24 cellular contexts compared by ENCODE assay signal in the genomic region with DNA sequence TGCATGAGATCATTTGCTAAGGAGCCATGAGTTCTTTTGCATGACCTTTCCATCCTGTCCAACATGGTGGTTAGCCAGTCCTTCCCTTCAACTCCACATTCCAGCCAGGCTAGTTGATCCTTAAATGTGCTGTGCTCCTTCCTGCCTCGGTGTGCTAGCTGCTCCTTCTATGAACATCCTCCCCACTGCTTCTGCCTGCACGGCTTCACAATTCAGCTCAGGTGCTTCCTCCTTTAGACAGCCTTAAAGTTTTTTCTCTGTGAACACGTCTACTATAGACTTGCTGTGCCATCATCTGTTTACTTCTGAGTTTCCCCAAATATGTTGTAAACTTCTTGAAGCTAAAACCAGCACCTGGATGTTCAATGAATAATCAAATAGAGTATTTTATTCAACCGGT.
DNase-seq lines count a peak whose midpoint lies in the region; ATAC-seq, FAIRE-seq and TF ChIP-seq lines count a peak whose summit lies in the region.
"Had no signal": no experiment of that assay in that cellular context is flagged by ENCODE, and none has a peak within 500 bp of the region (broad histone marks: within the 10 kb centered on the region; RNA-seq: fewer than 3 reads in every experiment).

No MANE protein-coding gene starts in this region.

- no peaks in the 10 kb centered on the region for H3K27me3 Mint-ChIP-seq in activated T-cell treated with anti-CD3 and anti-CD28 coated beads, Interleukin-2, amount 50 U/mL, for 72 hours (ENCODE audit: low read depth)
- H3K27me3 Mint-ChIP-seq in activated T-cell treated with anti-CD3 and anti-CD28 coated beads, Interleukin-2, amount 50 U/mL, for 4 hours (ENCODE audit: low read depth), result peaks cover 5% of the 10 kb centered on the region
- no peaks in the 10 kb centered on the region for H3K27me3 Mint-ChIP-seq in CD8-positive, alpha-beta T cell (ENCODE audit: low read depth)
- no peaks in the 10 kb centered on the region for H3K27me3 Mint-ChIP-seq in activated CD8-positive, alpha-beta T cell treated with anti-CD3 and anti-CD28 coated beads, Interleukin-2, amount 10 ng/mL, durations not matched to agents 7 days and 5 days (ENCODE audit: low read depth)
- no peaks in the 10 kb centered on the region for H3K27me3 Mint-ChIP-seq in naive thymus-derived CD8-positive, alpha-beta T cell
- peaks cover 8% of the 10 kb centered on the region for H3K27me3 Mint-ChIP-seq in nephron progenitor cell (ENCODE audit: low read depth, poor library complexity)

- no peak overlapping the region for H3K27ac ChIP-seq in CD8-positive, alpha-beta T cell (ENCODE audit: low read depth, low read length)
- H3K27ac ChIP-seq: PC-9 had no signal

- DNase-seq in activated T-cell treated with anti-CD3 and anti-CD28 coated beads, Interleukin-2, amount 50 U/mL, for 72 hours, result no peak
- no peak for DNase-seq in activated T-cell treated with anti-CD3 and anti-CD28 coated beads, Interleukin-2, amount 50 U/mL, for 4 hours
- DNase-seq in CD8-positive, alpha-beta T cell, result no peak
- DNase-seq in activated CD8-positive, alpha-beta T cell treated with anti-CD3 and anti-CD28 coated beads, Interleukin-2, amount 10 ng/mL, durations not matched to agents 7 days and 5 days, result no peak
- DNase-seq in naive thymus-derived CD8-positive, alpha-beta T cell, result peak in 2 of 10 donors; percentile 27
- no peak for DNase-seq in nephron progenitor cell
- DNase-seq in GM19239 (ENCODE audit: insufficient read length, low spot score), result no peak
- DNase-seq: CD8-positive, alpha-beta memory T cell; DMS79; IMR-90; Karpas-422; MG63; NCI-H1092; NCI-H2081 treated with DMSO at 0.1 percent for 48 hours; NCI-H510A treated with DMSO at 0.1 percent for 48 hours; NCI-H82; PC-9 had no signal

- H3K36me3 Mint-ChIP-seq in activated T-cell treated with anti-CD3 and anti-CD28 coated beads, Interleukin-2, amount 50 U/mL, for 72 hours (ENCODE audit: insufficient read depth in 2 of 2), result no peaks in the 10 kb centered on the region
- H3K36me3 Mint-ChIP-seq in activated T-cell treated with anti-CD3 and anti-CD28 coated beads, Interleukin-2, amount 50 U/mL, for 4 hours (ENCODE audit: insufficient read depth), result no peaks in the 10 kb centered on the region
- H3K36me3 Mint-ChIP-seq in CD8-positive, alpha-beta T cell, result peaks cover 7% of the 10 kb centered on the region
- peaks cover under 1% of the 10 kb centered on the region for H3K36me3 Mint-ChIP-seq in activated CD8-positive, alpha-beta T cell treated with anti-CD3 and anti-CD28 coated beads, Interleukin-2, amount 10 ng/mL, durations not matched to agents 7 days and 5 days (ENCODE audit: low read depth)
- H3K36me3 Mint-ChIP-seq in naive thymus-derived CD8-positive, alpha-beta T cell, result peaks cover 0 to 10% (median 0%) of the 10 kb centered on the region in 3 donors
- H3K36me3 Mint-ChIP-seq in nephron progenitor cell (ENCODE audit: low read depth), result no peaks in the 10 kb centered on the region
- H3K36me3 Mint-ChIP-seq: CD8-positive, alpha-beta memory T cell had no signal

- no peak overlapping the region for H3K4me3 ChIP-seq in CD8-positive, alpha-beta T cell (ENCODE audit: low read depth, low read length)
- H3K4me3 ChIP-seq: GM23338, MG63, PC-9 had no signal

- POLR2A ChIA-PET in CD8-positive, alpha-beta T cell (lab: Charles Lee), result interaction anchor here (1.4 kb wide), 1 partner anchor 50 kb away, joined by 3 read pairs; no protein-coding TSS in a partner anchor
- POLR2A ChIA-PET in activated CD8-positive, alpha-beta T cell treated with anti-CD3 and anti-CD28 coated beads, Interleukin-2, amount 10 ng/mL, durations not matched to agents 7 days and 5 days (lab: Charles Lee), result no interaction called here
- POLR2A ChIA-PET in naive thymus-derived CD8-positive, alpha-beta T cell (lab: Charles Lee), result no interaction called here

- peaks cover 15% of the 10 kb centered on the region for H3K4me1 ChIP-seq in CD8-positive, alpha-beta T cell (ENCODE audit: insufficient read depth, low read length)

- no peak for ATAC-seq in activated T-cell treated with anti-CD3 and anti-CD28 coated beads, Interleukin-2, amount 50 U/mL, for 72 hours (replicated peaks in 1 of 2)
- ATAC-seq in activated T-cell treated with anti-CD3 and anti-CD28 coated beads, Interleukin-2, amount 50 U/mL, for 4 hours, result no peak
- ATAC-seq in CD8-positive, alpha-beta T cell, result no peak
- ATAC-seq in activated CD8-positive, alpha-beta T cell treated with anti-CD3 and anti-CD28 coated beads, Interleukin-2, amount 10 ng/mL, durations not matched to agents 7 days and 5 days, result no peak
- ATAC-seq in naive thymus-derived CD8-positive, alpha-beta T cell, result peak in 1 of 2 donors; percentile 61
- no peak for ATAC-seq in GM21737 (IDR thresholded peaks at IDR 0.05; ENCODE audit: unreplicated experiment)
- ATAC-seq: GM23338, HCT116 had no signal

- peak overlapping the region; percentile 43 to 68 for H3K4me3 Mint-ChIP-seq in activated T-cell treated with anti-CD3 and anti-CD28 coated beads, Interleukin-2, amount 50 U/mL, for 72 hours
- H3K4me3 Mint-ChIP-seq in activated T-cell treated with anti-CD3 and anti-CD28 coated beads, Interleukin-2, amount 50 U/mL, for 4 hours, result no peak overlapping the region
- peak overlapping the region; percentile 4 for H3K4me3 Mint-ChIP-seq in CD8-positive, alpha-beta T cell
- H3K4me3 Mint-ChIP-seq in activated CD8-positive, alpha-beta T cell treated with anti-CD3 and anti-CD28 coated beads, Interleukin-2, amount 10 ng/mL, durations not matched to agents 7 days and 5 days, result no peak overlapping the region
- H3K4me3 Mint-ChIP-seq in naive thymus-derived CD8-positive, alpha-beta T cell, result peak overlapping the region in 9 of 10 donors; percentile 2 to 65 (median 7)
- no peak overlapping the region for H3K4me3 Mint-ChIP-seq in nephron progenitor cell
- H3K4me3 Mint-ChIP-seq: CD8-positive, alpha-beta memory T cell; GM23338 had no signal

- no peak for FAIRE-seq in GM19239 (lab: Jason Lieb, UNC)
- FAIRE-seq: D721Med, G401.6, GM12891, GM18507 had no signal

- no peaks in the 10 kb centered on the region for H3K9me3 ChIP-seq in CD8-positive, alpha-beta T cell (ENCODE audit: low read length)
- H3K9me3 ChIP-seq: MG63 had no signal

- TF ChIP-seq CTCF in CD8-positive, alpha-beta T cell (IDR thresholded peaks at IDR 0.05), result no peak
- no peak for TF ChIP-seq CTCF in nephron progenitor cell (IDR thresholded peaks at IDR 0.05)

- H3K9me3 Mint-ChIP-seq in activated T-cell treated with anti-CD3 and anti-CD28 coated beads, Interleukin-2, amount 50 U/mL, for 72 hours, result peaks cover 0 to 3% of the 10 kb centered on the region in 2 donors
- H3K9me3 Mint-ChIP-seq in activated T-cell treated with anti-CD3 and anti-CD28 coated beads, Interleukin-2, amount 50 U/mL, for 4 hours, result no peaks in the 10 kb centered on the region
- no peaks in the 10 kb centered on the region for H3K9me3 Mint-ChIP-seq in CD8-positive, alpha-beta T cell
- no peaks in the 10 kb centered on the region for H3K9me3 Mint-ChIP-seq in activated CD8-positive, alpha-beta T cell treated with anti-CD3 and anti-CD28 coated beads, Interleukin-2, amount 10 ng/mL, durations not matched to agents 7 days and 5 days (ENCODE audit: insufficient read depth)
- H3K9me3 Mint-ChIP-seq in naive thymus-derived CD8-positive, alpha-beta T cell, result peaks cover 0 to 6% (median 3%) of the 10 kb centered on the region in 9 donors
- no peaks in the 10 kb centered on the region for H3K9me3 Mint-ChIP-seq in nephron progenitor cell
- H3K9me3 Mint-ChIP-seq: CD8-positive, alpha-beta memory T cell; GM23338 had no signal

- peaks cover 80% of the 10 kb centered on the region for H3K4me1 Mint-ChIP-seq in activated T-cell treated with anti-CD3 and anti-CD28 coated beads, Interleukin-2, amount 50 U/mL, for 72 hours (ENCODE audit: low read depth)
- H3K4me1 Mint-ChIP-seq in activated T-cell treated with anti-CD3 and anti-CD28 coated beads, Interleukin-2, amount 50 U/mL, for 4 hours (ENCODE audit: low read depth), result peaks cover 20% of the 10 kb centered on the region
- peaks cover 35% of the 10 kb centered on the region for H3K4me1 Mint-ChIP-seq in CD8-positive, alpha-beta T cell (ENCODE audit: low read depth)
- peaks cover 23% of the 10 kb centered on the region for H3K4me1 Mint-ChIP-seq in activated CD8-positive, alpha-beta T cell treated with anti-CD3 and anti-CD28 coated beads, Interleukin-2, amount 10 ng/mL, durations not matched to agents 7 days and 5 days (ENCODE audit: low read depth)
- H3K4me1 Mint-ChIP-seq in naive thymus-derived CD8-positive, alpha-beta T cell, result peaks cover 24 to 42% (median 34%) of the 10 kb centered on the region in 4 donors
- no peaks in the 10 kb centered on the region for H3K4me1 Mint-ChIP-seq in nephron progenitor cell
- H3K4me1 Mint-ChIP-seq: GM23338 had no signal

- CTCF ChIA-PET in CD8-positive, alpha-beta T cell (lab: Charles Lee), result interaction anchor here (0.7 to 2.7 kb wide), 2 partner anchors 18 to 166 kb away, joined by 3 to 10 read pairs; no protein-coding TSS in a partner anchor
- CTCF ChIA-PET in activated CD8-positive, alpha-beta T cell treated with anti-CD3 and anti-CD28 coated beads, Interleukin-2, amount 10 ng/mL, durations not matched to agents 7 days and 5 days (lab: Charles Lee), result interaction anchor here (1.2 to 3.6 kb wide), 2 partner anchors 167 to 219 kb away, joined by 3 to 12 read pairs; no protein-coding TSS in a partner anchor

- H3K27me3 ChIP-seq in CD8-positive, alpha-beta T cell (ENCODE audit: insufficient read depth, low read length), result no peaks in the 10 kb centered on the region
- H3K27me3 ChIP-seq: MG63 had no signal

- intact Hi-C loops in CD8-positive, alpha-beta T cell (cut with DNase I, micrococcal nuclease), result loop anchor here in 1 of 2 experiments (5.0 kb wide), 1 partner anchor 168 kb away; no protein-coding TSS in a partner anchor

- H3K27ac Mint-ChIP-seq in activated T-cell treated with anti-CD3 and anti-CD28 coated beads, Interleukin-2, amount 50 U/mL, for 72 hours, result no peak overlapping the region
- peak overlapping the region; percentile 50 for H3K27ac Mint-ChIP-seq in CD8-positive, alpha-beta T cell
- H3K27ac Mint-ChIP-seq in activated CD8-positive, alpha-beta T cell treated with anti-CD3 and anti-CD28 coated beads, Interleukin-2, amount 10 ng/mL, durations not matched to agents 7 days and 5 days, result peak overlapping the region; percentile 17
- peak overlapping the region; percentile 19 to 82 (median 54) for H3K27ac Mint-ChIP-seq in naive thymus-derived CD8-positive, alpha-beta T cell
- H3K27ac Mint-ChIP-seq in nephron progenitor cell, result no peak overlapping the region
- H3K27ac Mint-ChIP-seq: GM23338 had no signal

- no peaks in the 10 kb centered on the region for H3K36me3 ChIP-seq in CD8-positive, alpha-beta T cell (ENCODE audit: insufficient read depth, low read length)
- H3K36me3 ChIP-seq: MG63 had no signal

Comparison
In these comparisons a context has a peak if more than half of its experiments do, and no peak if none do; other contexts are left out.
1. H3K4me3 Mint-ChIP-seq: peak in activated T-cell treated with anti-CD3 and anti-CD28 coated beads, Interleukin-2, amount 50 U/mL, for 72 hours (2 of 2), CD8-positive, alpha-beta T cell (single experiment) and naive thymus-derived CD8-positive, alpha-beta T cell (9 of 10); none in activated T-cell treated with anti-CD3 and anti-CD28 coated beads, Interleukin-2, amount 50 U/mL, for 4 hours (single experiment), activated CD8-positive, alpha-beta T cell treated with anti-CD3 and anti-CD28 coated beads, Interleukin-2, amount 10 ng/mL, durations not matched to agents 7 days and 5 days (single experiment) and nephron progenitor cell (single experiment).
2. H3K27ac Mint-ChIP-seq: peak in CD8-positive, alpha-beta T cell (single experiment), activated CD8-positive, alpha-beta T cell treated with anti-CD3 and anti-CD28 coated beads, Interleukin-2, amount 10 ng/mL, durations not matched to agents 7 days and 5 days (single experiment) and naive thymus-derived CD8-positive, alpha-beta T cell (10 of 10); none in activated T-cell treated with anti-CD3 and anti-CD28 coated beads, Interleukin-2, amount 50 U/mL, for 72 hours (single experiment) and nephron progenitor cell (single experiment).